Comparison of ENCODE assay signal across 2 cellular contexts in the genomic region with DNA sequence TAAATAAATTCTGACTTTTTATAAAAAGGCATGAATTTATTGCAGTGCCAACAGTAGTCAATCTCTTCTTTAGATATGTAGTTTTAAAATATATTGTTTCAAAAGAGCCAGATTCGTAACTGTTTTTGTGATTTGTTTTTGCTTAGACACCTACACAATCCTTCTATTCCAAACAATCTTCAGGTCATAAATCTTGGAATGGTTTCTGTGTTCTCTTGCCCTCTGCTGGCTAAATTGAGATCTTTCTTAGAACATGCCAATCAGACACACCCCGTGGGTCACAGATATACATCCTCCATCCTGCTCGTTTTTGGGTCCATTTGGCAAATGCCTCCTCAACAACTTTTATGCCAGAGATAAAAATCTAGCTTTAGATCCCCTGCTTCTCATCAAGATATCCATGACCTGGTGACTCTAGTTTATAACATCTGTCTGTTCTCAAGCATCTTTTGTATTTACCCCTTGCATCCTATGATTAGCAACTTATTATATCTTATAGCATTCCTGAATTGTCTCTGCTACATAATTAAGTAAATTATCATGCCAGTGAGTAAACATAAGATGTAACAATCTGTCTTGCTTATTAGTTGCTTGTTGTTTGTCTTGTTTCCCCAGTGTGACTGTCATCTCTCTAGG.
TF ChIP-seq lines count a peak whose summit lies in the region.

No MANE protein-coding gene starts in this region.

TF ChIP-seq in GM12878, 131 proteins besides CTCF, POLR2A, EP300 and RAD21:
- TF ChIP-seq RUNX3 (IDR thresholded peaks at IDR 0.05; ENCODE audit: low read length) (no peak), STAT1 (conservative IDR thresholded peaks at IDR 0.05) (no peak), JUND (IDR thresholded peaks at IDR 0.05; ENCODE audit: low read depth, low read length) (no peak), ASH2L (IDR thresholded peaks at IDR 0.05; ENCODE audit: borderline replicate concordance, low read depth) (no peak), PBX3 (IDR thresholded peaks at IDR 0.05; ENCODE audit: insufficient replicate concordance, low read depth, low read length) (peak; percentile 17), PKNOX1 (IDR thresholded peaks at IDR 0.05) (peak; percentile 64), IKZF1 (conservative IDR thresholded peaks at IDR 0.05) (no peak), NFIC (IDR thresholded peaks at IDR 0.05; ENCODE audit: low read depth, low read length) (no peak), FOXK2 (IDR thresholded peaks at IDR 0.05) (no peak), SMC3 (IDR thresholded peaks at IDR 0.05; ENCODE audit: borderline replicate concordance, low read length) (peak; percentile 45; the same call in 1 of the 2 replicates), BHLHE40 (IDR thresholded peaks at IDR 0.05; ENCODE audit: borderline replicate concordance in 1 of 2, low read depth in 2 of 2, low read length in 1 of 2) (no peak), ZSCAN29 (IDR thresholded peaks at IDR 0.05) (no peak)
- TF ChIP-seq, protein P1, sequence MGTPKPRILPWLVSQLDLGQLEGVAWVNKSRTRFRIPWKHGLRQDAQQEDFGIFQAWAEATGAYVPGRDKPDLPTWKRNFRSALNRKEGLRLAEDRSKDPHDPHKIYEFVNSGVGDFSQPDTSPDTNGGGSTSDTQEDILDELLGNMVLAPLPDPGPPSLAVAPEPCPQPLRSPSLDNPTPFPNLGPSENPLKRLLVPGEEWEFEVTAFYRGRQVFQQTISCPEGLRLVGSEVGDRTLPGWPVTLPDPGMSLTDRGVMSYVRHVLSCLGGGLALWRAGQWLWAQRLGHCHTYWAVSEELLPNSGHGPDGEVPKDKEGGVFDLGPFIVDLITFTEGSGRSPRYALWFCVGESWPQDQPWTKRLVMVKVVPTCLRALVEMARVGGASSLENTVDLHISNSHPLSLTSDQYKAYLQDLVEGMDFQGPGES (IDR thresholded peaks at IDR 0.05): no peak

TF ChIP-seq in HepG2, 621 proteins besides CTCF, POLR2A, EP300 and RAD21:
- TF ChIP-seq SMAD1 (CRISPR knock-in tag; IDR thresholded peaks at IDR 0.05; ENCODE audit: borderline replicate concordance, low read depth): no peak
- TF ChIP-seq SP2 (CRISPR knock-in tag; IDR thresholded peaks at IDR 0.05): no peak
- TF ChIP-seq STAG1 (CRISPR knock-in tag; IDR thresholded peaks at IDR 0.05): peak; percentile 87
- TF ChIP-seq RNF2 (conservative IDR thresholded peaks at IDR 0.05; ENCODE audit: low read depth): no peak
- no peak for TF ChIP-seq TIGD3 (CRISPR knock-in tag; IDR thresholded peaks at IDR 0.05; ENCODE audit: borderline replicate concordance)
- peak; percentile 84 for TF ChIP-seq SMC3 (IDR thresholded peaks at IDR 0.05; ENCODE audit: low read length)
- 0 out of 2 replicates have a peak, but pooled peaks have one; percentile 17 for TF ChIP-seq MED1 (CRISPR knock-in tag; IDR thresholded peaks at IDR 0.05)
- TF ChIP-seq, protein P2, sequence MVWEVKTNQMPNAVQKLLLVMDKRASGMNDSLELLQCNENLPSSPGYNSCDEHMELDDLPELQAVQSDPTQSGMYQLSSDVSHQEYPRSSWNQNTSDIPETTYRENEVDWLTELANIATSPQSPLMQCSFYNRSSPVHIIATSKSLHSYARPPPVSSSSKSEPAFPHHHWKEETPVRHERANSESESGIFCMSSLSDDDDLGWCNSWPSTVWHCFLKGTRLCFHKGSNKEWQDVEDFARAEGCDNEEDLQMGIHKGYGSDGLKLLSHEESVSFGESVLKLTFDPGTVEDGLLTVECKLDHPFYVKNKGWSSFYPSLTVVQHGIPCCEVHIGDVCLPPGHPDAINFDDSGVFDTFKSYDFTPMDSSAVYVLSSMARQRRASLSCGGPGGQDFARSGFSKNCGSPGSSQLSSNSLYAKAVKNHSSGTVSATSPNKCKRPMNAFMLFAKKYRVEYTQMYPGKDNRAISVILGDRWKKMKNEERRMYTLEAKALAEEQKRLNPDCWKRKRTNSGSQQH (CRISPR knock-in tag; IDR thresholded peaks at IDR 0.05; ENCODE audit: low read depth): no peak
TF ChIP-seq in HepG2: peak in this region for 3.
